Comparison of ENCODE assay signal across 7 cellular contexts in the genomic region with DNA sequence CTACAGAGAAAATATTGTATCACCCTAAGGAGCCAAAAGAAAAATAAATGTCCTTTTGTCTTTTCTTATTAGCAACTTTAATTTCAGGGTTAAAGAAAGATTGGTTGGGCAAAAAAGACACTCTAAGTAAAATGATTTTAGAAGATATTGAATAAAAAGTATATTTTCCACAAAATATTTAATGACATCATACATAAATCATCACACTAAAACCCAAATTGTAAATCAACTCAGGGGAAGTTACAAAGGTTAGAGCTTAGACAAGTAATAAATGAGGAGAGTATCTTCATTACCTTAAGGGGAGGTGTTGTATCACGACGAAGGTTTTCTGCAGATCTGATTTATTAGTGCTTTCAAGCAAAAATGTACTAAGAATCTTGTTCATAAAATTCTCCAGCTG.
"Had no signal": no experiment of that assay in that cellular context is flagged by ENCODE, and none has a peak within 500 bp of the region (broad histone marks: within the 10 kb centered on the region; RNA-seq: fewer than 3 reads in every experiment).

No MANE protein-coding gene starts in this region.

- H3K27ac Mint-ChIP-seq: IgD-negative memory B cell had no signal

- H3K4me1 ChIP-seq: HAP-1 had no signal

- H3K27ac ChIP-seq: GM23248 had no signal

- H2AFZ ChIP-seq: GM23248 had no signal

- H3K4me1 Mint-ChIP-seq: IgD-negative memory B cell had no signal

- H3K36me3 Mint-ChIP-seq: IgD-negative memory B cell had no signal

- H3K9ac ChIP-seq: GM23248 had no signal

- H3K36me3 ChIP-seq: HAP-1 had no signal

- FAIRE-seq: HTR-8/SVneo had no signal

- H3K4me3 ChIP-seq: GM23248, HAP-1 had no signal

- H3K4me3 Mint-ChIP-seq: IgD-negative memory B cell had no signal

- H3K27me3 Mint-ChIP-seq: IgD-negative memory B cell had no signal

- DNase-seq: GM23248, GOT3, H7 had no signal

- ATAC-seq: HCT116 had no signal

- H3K9me3 ChIP-seq: HAP-1 had no signal
